ENCODE assay signal across 8 cellular contexts in genomic region chr7:130831817-130832481, GRCh38.
A peak's percentile ranks its signal among the peaks of the same experiment; 100 is the strongest.
DNase-seq lines count a peak whose midpoint lies in the region; ATAC-seq, FAIRE-seq and TF ChIP-seq lines count a peak whose summit lies in the region.

No MANE protein-coding gene starts in this region.

- TF ChIP-seq CTCF in keratinocyte (optimal IDR thresholded peaks at IDR 0.05 in 1 of 3, IDR thresholded peaks at IDR 0.05 in 1 of 3, conservative IDR thresholded peaks at IDR 0.05 in 1 of 3; ENCODE audit: extremely low read depth in 1 of 3, insufficient read depth in 2 of 3, low read length in 3 of 3) (peak in 2 of 3 experiments; percentile 38 to 55), uterus (IDR thresholded peaks at IDR 0.05) (peak; percentile 61 to 74 (median 64))

- no peak for ATAC-seq in GM18517 (IDR thresholded peaks at IDR 0.05; ENCODE audit: unreplicated experiment)

- dilution Hi-C loops in keratinocyte (cut with MboI; ENCODE audit: extremely low pct_ligation_motif_present, low sequenced_read_pairs): no loop called here

- H3K9me3 ChIP-seq in keratinocyte (ENCODE audit: control insufficient read depth, low read depth, low read length): no peaks in the 10 kb centered on the region
- no peaks in the 10 kb centered on the region for H3K9me3 ChIP-seq in uterus

- H3K4me3 ChIP-seq in keratinocyte (ENCODE audit: control insufficient read depth in 2 of 3, extremely low read depth in 1 of 3, insufficient read depth in 2 of 3, low read depth in 1 of 3, low read length in 3 of 3) (no peak overlapping the region), uterus (no peak overlapping the region)

- FAIRE-seq in keratinocyte (lab: Jason Lieb, UNC): no peak
- no peak for FAIRE-seq in H54 (lab: Jason Lieb, UNC)

- no peaks in the 10 kb centered on the region for H3K9me1 ChIP-seq in keratinocyte (ENCODE audit: control insufficient read depth, extremely low read depth, insufficient read depth, low read length)

- DNase-seq in NCI-H2029 (lab: John Stamatoyannopoulos, UW): peak; percentile 9
- no peak for DNase-seq in NCI-H2029 treated with DMSO at 0.1 percent for 48 hours (lab: John Stamatoyannopoulos, UW)
- DNase-seq in NCI-H1105 treated with DMSO at 0.1 percent for 48 hours (lab: John Stamatoyannopoulos, UW): peak; percentile 57
- peak; percentile 48 for DNase-seq in amniotic epithelial cell (ENCODE audit: low read depth)
- DNase-seq in keratinocyte (ENCODE audit: low read depth, low spot score): no peak
- DNase-seq in uterus: no peak
- DNase-seq in H54 (ENCODE audit: insufficient read length, low spot score): no peak

- no peaks in the 10 kb centered on the region for H3K36me3 ChIP-seq in keratinocyte (ENCODE audit: control insufficient read depth in 2 of 2, extremely low read depth in 1 of 2, insufficient read depth in 2 of 2, low read length in 2 of 2)
- H3K36me3 ChIP-seq in uterus: no peaks in the 10 kb centered on the region

- H3K27me3 ChIP-seq in keratinocyte (ENCODE audit: control insufficient read depth, extremely low read depth, insufficient read depth, low read length): no peaks in the 10 kb centered on the region
- no peaks in the 10 kb centered on the region for H3K27me3 ChIP-seq in uterus

- H3K4me1 ChIP-seq in keratinocyte (ENCODE audit: control insufficient read depth, extremely low read depth, insufficient read depth, low read length): no peaks in the 10 kb centered on the region
- H3K4me1 ChIP-seq in uterus: no peaks in the 10 kb centered on the region

- no peak overlapping the region for H3K27ac ChIP-seq in keratinocyte (ENCODE audit: control insufficient read depth, insufficient read depth, low read length)
- H3K27ac ChIP-seq in uterus: no peak overlapping the region

- no peak overlapping the region for H2AFZ ChIP-seq in keratinocyte (ENCODE audit: control insufficient read depth, low read length)

- TF ChIP-seq POLR2A in uterus (IDR thresholded peaks at IDR 0.05) (no peak), H54 (IDR thresholded peaks at IDR 0.05; ENCODE audit: low read depth, low read length) (no peak)

- no peak overlapping the region for H3K9ac ChIP-seq in keratinocyte (ENCODE audit: control insufficient read depth, extremely low read depth, insufficient read depth, low read length)

- intact Hi-C loops in uterus (cut with DNase I; ENCODE audit: low total_unique reads): no loop called here

- H3K79me2 ChIP-seq in keratinocyte (ENCODE audit: control insufficient read depth, insufficient read depth, low read length): no peaks in the 10 kb centered on the region

- H3K4me2 ChIP-seq in keratinocyte (ENCODE audit: control insufficient read depth, extremely low read depth, insufficient read depth, low read depth, low read length): no peak overlapping the region

- no peaks in the 10 kb centered on the region for H4K20me1 ChIP-seq in keratinocyte (ENCODE audit: control insufficient read depth, extremely low read depth, insufficient read depth, low read length)

Comparison
In these comparisons a context has a peak if more than half of its experiments do, and no peak if none do; other contexts are left out.
1. DNase-seq: peak in NCI-H2029 (single experiment), NCI-H1105 treated with DMSO at 0.1 percent for 48 hours (single experiment) and amniotic epithelial cell (single experiment); none in NCI-H2029 treated with DMSO at 0.1 percent for 48 hours (single experiment), keratinocyte (single experiment), uterus (0 of 2) and H54 (single experiment).